In the genomic region with DNA sequence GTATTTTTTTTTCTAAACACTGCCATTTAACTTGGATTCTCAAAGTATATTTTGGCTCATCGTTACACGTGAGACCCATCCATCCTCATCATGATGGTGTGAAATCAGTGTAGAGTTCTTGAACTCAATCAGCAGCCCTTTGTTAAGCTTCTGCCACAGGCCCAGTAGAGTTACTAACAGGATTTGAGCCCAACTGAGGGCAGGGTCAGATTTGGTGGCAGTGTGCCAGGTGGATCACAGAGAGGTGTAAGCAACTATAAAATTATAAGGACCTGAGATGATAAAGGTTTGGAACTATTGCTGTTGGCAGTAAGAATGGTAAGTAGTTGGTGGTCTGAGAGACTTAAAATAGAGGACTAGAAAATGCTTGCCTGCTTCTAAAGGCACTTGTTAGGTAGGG, we compare ENCODE assay signal across 30 cellular contexts.
"Had no signal": no experiment of that assay in that cellular context is flagged by ENCODE, and none has a peak within 500 bp of the region (broad histone marks: within the 10 kb centered on the region; RNA-seq: fewer than 3 reads in every experiment).

No MANE protein-coding gene starts in this region.

- H3K4me3 ChIP-seq: adrenal gland, cardiac muscle cell, colonic mucosa, gastroesophageal sphincter, psoas muscle, right atrium auricular region, smooth muscle cell, stomach, suprapubic skin, tibial artery had no signal

- H3K4me2 ChIP-seq: smooth muscle cell had no signal

- H3K4me1 ChIP-seq: colonic mucosa, parathyroid adenoma had no signal

- H3K27me3 ChIP-seq: adrenal gland, cardiac muscle cell, colonic mucosa, gastroesophageal sphincter, right atrium auricular region, stomach, suprapubic skin, tibial artery had no signal

- H3K27ac ChIP-seq: adrenal gland, cardiac muscle cell, colonic mucosa, gastroesophageal sphincter, parathyroid adenoma, psoas muscle, right atrium auricular region, suprapubic skin, tibial artery had no signal

- ATAC-seq: activated CD4-positive, CD25-positive, alpha-beta regulatory T cell treated with anti-CD3 and anti-CD28 coated beads, Interleukin-2, amount 50 U/mL, for 24 hours; gastroesophageal sphincter; left cardiac atrium; left ventricle myocardium superior; psoas muscle; stimulated activated naive B cell treated with anti-CD40 and anti-IgM and Interleukin-4, amounts not matched to agents 10 μg/mL and 1 μg/mL and 100 μg/mL, for 72 hours had no signal

- DNase-seq: activated CD4-positive, alpha-beta T cell treated with anti-CD3 and anti-CD28 coated beads for 48 hours; activated CD4-positive, alpha-beta T cell treated with anti-CD3 and anti-CD28 coated beads, Interleukin-2, amount 50 U/mL, for 48 hours; activated CD8-positive, alpha-beta memory T cell treated with anti-CD3 and anti-CD28 coated beads for 24 hours; activated effector memory CD4-positive, alpha-beta T cell treated with Interleukin-2 at 50 U/mL for 16 hours; activated naive CD4-positive, alpha-beta T cell treated with Interleukin-2 at 50 U/mL for 16 hours; activated naive CD8-positive, alpha-beta T cell treated with anti-CD3 and anti-CD28 coated beads for 36 hours; adrenal gland; aorta; cerebellar nuclear complex; colonic mucosa; effector memory CD4-positive, alpha-beta T cell; head of caudate nucleus; hippocampal formation; left cardiac atrium; left ventricle myocardium superior; naive B cell; psoas muscle; stimulated activated CD4-positive, alpha-beta T cell treated with anti-CD3 and anti-CD28 coated beads, Interleukin-1b, Interleukin-23, amount 100 ng/mL, for 48 hours; stimulated activated CD4-positive, alpha-beta T cell treated with anti-CD3 and anti-CD28 coated beads, Interleukin-4, amount 100 ng/mL, for 4 hours; stimulated activated CD8-positive, alpha-beta memory T cell treated with anti-CD3 and anti-CD28 coated beads, Interleukin-4, amount 100 ng/mL, for 48 hours; stimulated activated naive B cell treated with anti-CD40 and anti-IgM and Interleukin-4, amounts not matched to agents 10 μg/mL and 1 μg/mL and 100 μg/mL, for 72 hours; stomach; tibial artery had no signal

- H3K9me3 ChIP-seq: adrenal gland, colonic mucosa, gastroesophageal sphincter, psoas muscle, right atrium auricular region, stomach, suprapubic skin, tibial artery had no signal

- H2AFZ ChIP-seq: parathyroid adenoma had no signal

- H3K9ac ChIP-seq: parathyroid adenoma had no signal

- H3K36me3 ChIP-seq: adrenal gland, cardiac muscle cell, colonic mucosa, gastroesophageal sphincter, right atrium auricular region, stomach, suprapubic skin, tibial artery had no signal

- H3K79me2 ChIP-seq: parathyroid adenoma had no signal
